ENCODE assay signal across 11 cellular contexts in genomic region chr9:124078641-124079040, GRCh38.
DNase-seq lines count a peak whose midpoint lies in the region; ATAC-seq, FAIRE-seq and TF ChIP-seq lines count a peak whose summit lies in the region.
"Had no signal": no experiment of that assay in that cellular context is flagged by ENCODE, and none has a peak within 500 bp of the region (broad histone marks: within the 10 kb centered on the region; RNA-seq: fewer than 3 reads in every experiment).

No MANE protein-coding gene starts in this region.

- no peak for TF ChIP-seq CTCF in brain (conservative IDR thresholded peaks at IDR 0.05)

- H3K27me3 Mint-ChIP-seq in brain, result peaks cover 4% of the 10 kb centered on the region
- H3K27me3 Mint-ChIP-seq in activated T-cell treated with anti-CD3 and anti-CD28 coated beads, Interleukin-2, amount 50 U/mL, for 4 hours (ENCODE audit: low read depth), result peaks cover 19% of the 10 kb centered on the region

- FAIRE-seq in GM19239 (lab: Jason Lieb, UNC), result no peak

- peaks cover 17% of the 10 kb centered on the region for H3K4me1 Mint-ChIP-seq in brain
- no peaks in the 10 kb centered on the region for H3K4me1 Mint-ChIP-seq in activated T-cell treated with anti-CD3 and anti-CD28 coated beads, Interleukin-2, amount 50 U/mL, for 4 hours (ENCODE audit: low read depth)
- H3K4me1 Mint-ChIP-seq: naive B cell had no signal

- no peak for ATAC-seq in activated T-cell treated with anti-CD3 and anti-CD28 coated beads, Interleukin-2, amount 50 U/mL, for 4 hours

- peaks cover 0 to 24% (median 9%) of the 10 kb centered on the region in 5 experiments for H3K9me3 Mint-ChIP-seq in brain
- no peaks in the 10 kb centered on the region for H3K9me3 Mint-ChIP-seq in activated T-cell treated with anti-CD3 and anti-CD28 coated beads, Interleukin-2, amount 50 U/mL, for 4 hours

- no peaks in the 10 kb centered on the region for H3K36me3 Mint-ChIP-seq in brain
- no peaks in the 10 kb centered on the region for H3K36me3 Mint-ChIP-seq in activated T-cell treated with anti-CD3 and anti-CD28 coated beads, Interleukin-2, amount 50 U/mL, for 4 hours (ENCODE audit: insufficient read depth)

- H3K4me3 Mint-ChIP-seq in brain, result no peak overlapping the region
- H3K4me3 Mint-ChIP-seq in activated T-cell treated with anti-CD3 and anti-CD28 coated beads, Interleukin-2, amount 50 U/mL, for 4 hours, result no peak overlapping the region
- H3K4me3 Mint-ChIP-seq: naive B cell had no signal

- DNase-seq in A172 (ENCODE audit: low spot score) (peak; percentile 93), HS-27A (ENCODE audit: low read depth) (peak; percentile 48), kidney glomerular epithelial cell (lab: John Stamatoyannopoulos, UW) (peak; percentile 45), NK-92 (lab: John Stamatoyannopoulos, UW; ENCODE audit: unreplicated experiment) (no peak), NCI-H1092 (lab: John Stamatoyannopoulos, UW) (no peak), GM19239 (ENCODE audit: insufficient read length, low spot score) (no peak)
- no peak for DNase-seq in activated T-cell treated with anti-CD3 and anti-CD28 coated beads, Interleukin-2, amount 50 U/mL, for 4 hours
- DNase-seq: activated CD8-positive, alpha-beta memory T cell treated with anti-CD3 and anti-CD28 coated beads for 24 hours; naive B cell; stimulated activated CD4-positive, alpha-beta T cell treated with anti-CD3 and anti-CD28 coated beads, Interleukin-2, amount 100 ng/mL, for 48 hours had no signal

- peak overlapping the region in 3 of 5 experiments; percentile 3 to 92 (median 86) for H3K27ac Mint-ChIP-seq in brain
- H3K27ac Mint-ChIP-seq: naive B cell had no signal

Comparison
In these comparisons a context has a peak if more than half of its experiments do, and no peak if none do; other contexts are left out.
1. DNase-seq: peak in A172 (single experiment), HS-27A (single experiment) and kidney glomerular epithelial cell (single experiment); none in NK-92 (single experiment), NCI-H1092 (single experiment), GM19239 (single experiment) and activated T-cell treated with anti-CD3 and anti-CD28 coated beads, Interleukin-2, amount 50 U/mL, for 4 hours (single experiment).